In genomic region chr1:208086116-208086515, GRCh38 we compare ENCODE assay signal across 8 cellular contexts.
DNase-seq lines count a peak whose midpoint lies in the region; ATAC-seq and TF ChIP-seq lines count a peak whose summit lies in the region.

No MANE protein-coding gene starts in this region.

- H3K4me3 Mint-ChIP-seq in activated naive CD4-positive, alpha-beta T cell treated with anti-CD3 and anti-CD28 coated beads, Interleukin-2, amount 10 ng/mL, durations not matched to agents 7 days and 5 days, result peak overlapping the region; percentile 67
- H3K4me3 Mint-ChIP-seq in activated naive CD8-positive, alpha-beta T cell treated with anti-CD3 and anti-CD28 coated beads for 36 hours, result peak overlapping the region; percentile 75

- 63 to 100% methylated on average over 1 to 2 of the region's 2 CpGs for WGBS in transverse colon (ENCODE audit: low coverage in 1 of 2), 2 donors

- CTCF ChIA-PET in activated naive CD4-positive, alpha-beta T cell treated with anti-CD3 and anti-CD28 coated beads, Interleukin-2, amount 10 ng/mL, durations not matched to agents 7 days and 5 days (lab: Charles Lee), result interaction anchor here (0.7 to 1.5 kb wide), 6 partner anchors 9 to 153 kb away, joined by 3 to 10 read pairs (median 4); no protein-coding TSS in a partner anchor

- peak overlapping the region in 1 of 4 donors; percentile 8 for H3K4me3 ChIP-seq in transverse colon

- H3K27ac ChIP-seq in layer of hippocampus (ENCODE audit: low read depth, low read length) (peak overlapping the region; percentile 21), transverse colon (peak overlapping the region; percentile 23 to 33 (median 29))

- no peaks in the 10 kb centered on the region for H3K36me3 Mint-ChIP-seq in activated naive CD4-positive, alpha-beta T cell treated with anti-CD3 and anti-CD28 coated beads, Interleukin-2, amount 10 ng/mL, durations not matched to agents 7 days and 5 days
- H3K36me3 Mint-ChIP-seq in activated naive CD8-positive, alpha-beta T cell treated with anti-CD3 and anti-CD28 coated beads for 36 hours, result no peaks in the 10 kb centered on the region

- in situ Hi-C loops in transverse colon (cut with MboI; ENCODE audit: low pct_ligation_motif_present in 1 of 4, low pct_unique_long_range_greater_than_20kb in 1 of 4, low sequenced_read_pairs in 3 of 4), result no loop called here

- peaks cover 0 to 9% (median 3%) of the 10 kb centered on the region in 4 donors for H3K36me3 ChIP-seq in transverse colon

- no peak for TF ChIP-seq POLR2A in transverse colon (IDR thresholded peaks at IDR 0.05)

- H3K27me3 ChIP-seq in layer of hippocampus (ENCODE audit: control insufficient read depth, insufficient read depth, low read length) (no peaks in the 10 kb centered on the region), transverse colon (no peaks in the 10 kb centered on the region)

- no peaks in the 10 kb centered on the region for H3K9me3 Mint-ChIP-seq in activated naive CD4-positive, alpha-beta T cell treated with anti-CD3 and anti-CD28 coated beads, Interleukin-2, amount 10 ng/mL, durations not matched to agents 7 days and 5 days
- no peaks in the 10 kb centered on the region for H3K9me3 Mint-ChIP-seq in activated naive CD8-positive, alpha-beta T cell treated with anti-CD3 and anti-CD28 coated beads for 36 hours

- intact Hi-C loops in transverse colon (cut with DNase I; ENCODE audit: low total_unique reads), result loop anchor here (10.0 kb wide), 1 partner anchor 61 kb away; no protein-coding TSS in a partner anchor

- peak overlapping the region; percentile 89 for H3K27ac Mint-ChIP-seq in activated naive CD4-positive, alpha-beta T cell treated with anti-CD3 and anti-CD28 coated beads, Interleukin-2, amount 10 ng/mL, durations not matched to agents 7 days and 5 days
- peak overlapping the region; percentile 88 for H3K27ac Mint-ChIP-seq in activated naive CD8-positive, alpha-beta T cell treated with anti-CD3 and anti-CD28 coated beads for 36 hours

- H3K9me3 ChIP-seq in transverse colon, result no peaks in the 10 kb centered on the region

- ATAC-seq in HG03135 (IDR thresholded peaks at IDR 0.05; ENCODE audit: unreplicated experiment), result no peak
- no peak for ATAC-seq in HG03439 (IDR thresholded peaks at IDR 0.05; ENCODE audit: unreplicated experiment)

- peaks cover 19% of the 10 kb centered on the region for H3K4me1 Mint-ChIP-seq in activated naive CD4-positive, alpha-beta T cell treated with anti-CD3 and anti-CD28 coated beads, Interleukin-2, amount 10 ng/mL, durations not matched to agents 7 days and 5 days
- peaks cover 28% of the 10 kb centered on the region for H3K4me1 Mint-ChIP-seq in activated naive CD8-positive, alpha-beta T cell treated with anti-CD3 and anti-CD28 coated beads for 36 hours

- no peak for DNase-seq in activated naive CD4-positive, alpha-beta T cell treated with anti-CD3 and anti-CD28 coated beads, Interleukin-2, amount 10 ng/mL, durations not matched to agents 7 days and 5 days
- DNase-seq in activated naive CD4-positive, alpha-beta T cell (lab: John Stamatoyannopoulos, UW), result no peak
- DNase-seq in activated naive CD8-positive, alpha-beta T cell treated with anti-CD3 and anti-CD28 coated beads for 36 hours, result no peak
- DNase-seq in transverse colon, result no peak
- DNase-seq in NK-92 treated with Interleukin-12 subunit alpha and Interleukin-12 subunit beta, amount 100 ng/mL, for 24 hours (lab: John Stamatoyannopoulos, UW), result no peak

- H3K4me1 ChIP-seq in transverse colon, result peaks cover 0 to 29% (median 9%) of the 10 kb centered on the region in 4 donors

- peaks cover 6% of the 10 kb centered on the region for H3K27me3 Mint-ChIP-seq in activated naive CD4-positive, alpha-beta T cell treated with anti-CD3 and anti-CD28 coated beads, Interleukin-2, amount 10 ng/mL, durations not matched to agents 7 days and 5 days
- H3K27me3 Mint-ChIP-seq in activated naive CD8-positive, alpha-beta T cell treated with anti-CD3 and anti-CD28 coated beads for 36 hours, result no peaks in the 10 kb centered on the region

- no peak for TF ChIP-seq EP300 in transverse colon (IDR thresholded peaks at IDR 0.05; ENCODE audit: low read depth)

- TF ChIP-seq CTCF in transverse colon (IDR thresholded peaks at IDR 0.05), result no peak
